In the genomic region with DNA sequence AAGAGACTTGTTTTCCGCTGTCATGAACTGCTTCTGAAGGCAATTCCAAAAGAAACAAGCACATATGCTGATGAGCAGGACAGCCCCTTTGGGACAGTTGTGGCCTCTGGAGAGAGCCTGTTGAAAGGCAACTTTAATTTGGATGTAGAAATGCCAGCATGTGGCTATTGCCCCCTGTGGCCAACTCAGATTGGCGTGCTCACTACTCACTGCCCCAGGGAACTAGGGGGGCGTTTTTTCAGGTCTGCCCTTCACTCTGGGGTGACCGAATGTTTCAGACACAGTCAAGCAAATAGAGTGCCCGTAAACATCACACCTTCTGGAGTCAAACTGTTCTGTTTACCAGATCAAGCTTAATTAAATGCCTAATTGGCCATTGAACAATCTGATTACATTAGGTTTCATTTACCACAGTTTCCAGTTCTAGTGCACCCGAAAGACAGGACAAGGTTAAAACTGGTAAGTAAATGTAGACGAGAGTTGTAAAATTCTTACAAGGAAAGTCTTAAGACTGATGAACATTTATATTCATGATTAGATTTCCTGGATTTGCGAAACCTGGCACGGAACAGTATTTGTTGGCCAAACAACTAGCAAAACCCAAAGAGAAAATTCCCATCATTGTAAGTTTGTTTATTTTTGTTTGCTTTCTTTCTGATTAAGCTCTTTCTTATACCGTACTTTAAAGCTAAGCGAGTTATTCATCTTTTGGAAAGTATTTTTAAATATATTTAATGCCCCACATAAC, we compare ENCODE assay signal across 1 cellular context.
A peak's percentile ranks its signal among the peaks of the same experiment; 100 is the strongest.
TF ChIP-seq lines count a peak whose summit lies in the region.

No MANE protein-coding gene starts in this region.

TF ChIP-seq in H1, 55 proteins besides CTCF, POLR2A, EP300 and RAD21:
- TF ChIP-seq NANOG (IDR thresholded peaks at IDR 0.05; ENCODE audit: insufficient read depth, low read depth, low read length, poor library complexity, severe bottlenecking) = peak; percentile 21
- TF ChIP-seq ATF2 (IDR thresholded peaks at IDR 0.05; ENCODE audit: low read length) = no peak
- 0 out of 4 replicates have a peak, but pooled peaks of 1 of the 2 experiments have one; percentile 22 for TF ChIP-seq SIN3A (conservative IDR thresholded peaks at IDR 0.05 in 1 of 2, IDR thresholded peaks at IDR 0.05 in 1 of 2; ENCODE audit: low read depth in 1 of 2, low read length in 2 of 2)
